ENCODE assay signal across 21 cellular contexts in genomic region chr2:114727012-114727411, GRCh38.
"Had no signal": no experiment of that assay in that cellular context is flagged by ENCODE, and none has a peak within 500 bp of the region (broad histone marks: within the 10 kb centered on the region; RNA-seq: fewer than 3 reads in every experiment).

No MANE protein-coding gene starts in this region.

- H3K27ac ChIP-seq: ascending aorta, esophagus muscularis mucosa, gastroesophageal sphincter, lower lobe of right lung, tibial artery had no signal

- DNase-seq: activated CD4-positive, alpha-beta T cell treated with anti-CD3 and anti-CD28 coated beads, Interleukin-2, amount 10 ng/mL, durations not matched to agents 7 days and 5 days; activated CD8-positive, alpha-beta memory T cell treated with anti-CD3 and anti-CD28 coated beads, Interleukin-2, amount 50 U/mL, for 4 hours; activated effector memory CD4-positive, alpha-beta T cell treated with Interleukin-2 at 50 U/mL for 16 hours; activated naive CD4-positive, alpha-beta T cell treated with anti-CD3 and anti-CD28 coated beads, Interleukin-2, amount 10 ng/mL, durations not matched to agents 7 days and 5 days; activated naive CD8-positive, alpha-beta T cell treated with anti-CD3 and anti-CD28 coated beads, Interleukin-2, amount 50 U/mL, for 24 hours; activated T-cell treated with anti-CD3 and anti-CD28 coated beads, Interleukin-2, amount 50 U/mL, for 4 hours; effector CD8-positive, alpha-beta T cell; islet precursor cell; left colon; lower lobe of right lung; SK-N-SH; stimulated activated CD4-positive, alpha-beta T cell treated with anti-CD3 and anti-CD28 coated beads, Interleukin-12 subunit alpha, Interleukin-12 subunit beta, amount 100 ng/mL, for 4 hours; stimulated activated CD4-positive, alpha-beta T cell treated with anti-CD3 and anti-CD28 coated beads, Interleukin-1b, Interleukin-23, amount 100 ng/mL, for 48 hours; stimulated activated CD8-positive, alpha-beta memory T cell treated with anti-CD3 and anti-CD28 coated beads, Interleukin-4, amount 100 ng/mL, for 48 hours; stimulated activated naive CD4-positive, alpha-beta T cell; T-helper 1 cell; T1000; tibial artery had no signal
